Comparison of ENCODE assay signal across 12 cellular contexts in genomic region chr9:76873056-76873792, GRCh38. TPM values are rescaled to one million over a fixed set of nuclear protein-coding genes. Genes with fewer than 3 reads are reported as not detected.
DNase-seq lines count a peak whose midpoint lies in the region; ATAC-seq and TF ChIP-seq lines count a peak whose summit lies in the region.
"Had no signal": no experiment of that assay in that cellular context is flagged by ENCODE, and none has a peak within 500 bp of the region (broad histone marks: within the 10 kb centered on the region; RNA-seq: fewer than 3 reads in every experiment).

No MANE protein-coding gene starts in this region.

- H2BK120ac ChIP-seq in mesenchymal stem cell (ENCODE audit: low read depth, low read length), result no peak overlapping the region

- H3K4me3 ChIP-seq in choroid plexus epithelial cell (ENCODE audit: low read depth, low read length) (no peak overlapping the region), mesenchymal stem cell (ENCODE audit: insufficient read depth in 1 of 2, low read depth in 1 of 2, low read length in 2 of 2) (peak overlapping the region in 1 of 2 experiments; percentile 60), tibial artery (no peak overlapping the region)

- H3K27me3 ChIP-seq in mesenchymal stem cell (ENCODE audit: control insufficient read depth in 1 of 2, insufficient read depth in 1 of 2, low read length in 2 of 2), result no peaks in the 10 kb centered on the region
- no peaks in the 10 kb centered on the region for H3K27me3 ChIP-seq in tibial artery

- no peak overlapping the region for H3K23ac ChIP-seq in mesenchymal stem cell (ENCODE audit: low read length in 2 of 2)

- H3K79me1 ChIP-seq in mesenchymal stem cell (replicated peaks; ENCODE audit: low read length, poor library complexity, severe bottlenecking), result no peaks in the 10 kb centered on the region

- TF ChIP-seq CTCF in choroid plexus epithelial cell (conservative IDR thresholded peaks at IDR 0.05; ENCODE audit: low read depth, low read length), result no peak
- no peak for TF ChIP-seq CTCF in tibial artery (IDR thresholded peaks at IDR 0.05)

- H3K4ac ChIP-seq in mesenchymal stem cell (ENCODE audit: low read depth in 1 of 2, low read length in 2 of 2), result no peak overlapping the region

- H3K14ac ChIP-seq in mesenchymal stem cell (ENCODE audit: low read length in 2 of 2), result no peak overlapping the region

- H3K9me3 ChIP-seq in mesenchymal stem cell (ENCODE audit: control insufficient read depth, low read length), result no peaks in the 10 kb centered on the region
- H3K9me3 ChIP-seq in tibial artery, result no peaks in the 10 kb centered on the region

- H2BK12ac ChIP-seq in mesenchymal stem cell (ENCODE audit: low read length in 2 of 2), result no peak overlapping the region

- H3K4me1 ChIP-seq in mesenchymal stem cell (ENCODE audit: control insufficient read depth, insufficient read depth, low read depth, low read length), result peaks cover 3% of the 10 kb centered on the region
- peaks cover 0 to 96% (median 59%) of the 10 kb centered on the region in 4 donors for H3K4me1 ChIP-seq in tibial artery

- no peak overlapping the region for H2BK15ac ChIP-seq in mesenchymal stem cell (ENCODE audit: low read depth, poor library complexity, severe bottlenecking)

- WGBS in mesenchymal stem cell, result 36% methylated on average over 11 of the region's 13 CpGs

- no peak for ATAC-seq in HG02852 (IDR thresholded peaks at IDR 0.05; ENCODE audit: unreplicated experiment)
- no peak for ATAC-seq in GM18873 (IDR thresholded peaks at IDR 0.05; ENCODE audit: low FRiP score, unreplicated experiment)

- peak overlapping the region; percentile 83 for H3K9ac ChIP-seq in mesenchymal stem cell (ENCODE audit: low read length)

- no peaks in the 10 kb centered on the region for H3K36me3 ChIP-seq in mesenchymal stem cell (ENCODE audit: control insufficient read depth in 1 of 2, insufficient read depth in 2 of 2, low read depth in 1 of 2, low read length in 2 of 2)
- H3K36me3 ChIP-seq in tibial artery, result no peaks in the 10 kb centered on the region

- H4K8ac ChIP-seq in mesenchymal stem cell (ENCODE audit: low read length), result no peak overlapping the region

- no peak overlapping the region for H2BK5ac ChIP-seq in mesenchymal stem cell (ENCODE audit: low read depth, low read length, poor library complexity, severe bottlenecking)

- no peak overlapping the region for H3K4me2 ChIP-seq in mesenchymal stem cell (ENCODE audit: low read length, poor library complexity, severe bottlenecking)

- no peak overlapping the region for H2AFZ ChIP-seq in mesenchymal stem cell (ENCODE audit: low read depth, low read length)

- intact Hi-C loops in tibial artery (cut with DNase I; ENCODE audit: low total_unique reads), result no loop called here

- H3K18ac ChIP-seq in mesenchymal stem cell (ENCODE audit: low read depth in 1 of 2, low read length in 2 of 2), result no peak overlapping the region

- H4K91ac ChIP-seq in mesenchymal stem cell (ENCODE audit: low read length), result no peak overlapping the region

- H3K27ac ChIP-seq in mesenchymal stem cell (ENCODE audit: low read length, poor library complexity, severe bottlenecking) (no peak overlapping the region), tibial artery (peak overlapping the region; percentile 84 to 91)
- H3K27ac ChIP-seq: 22Rv1 had no signal

- DNase-seq in NCI-H146 (lab: John Stamatoyannopoulos, UW) (peak; percentile 36), NCI-H146 treated with DMSO at 0.1 percent for 48 hours (lab: John Stamatoyannopoulos, UW; ENCODE audit: unreplicated experiment) (no peak), choroid plexus epithelial cell (ENCODE audit: low read depth) (peak; percentile 26), mesenchymal stem cell (no peak), tibial artery (peak; percentile 48 to 71), GOT3 (lab: John Stamatoyannopoulos, UW) (no peak)
- DNase-seq: NCI-H524 treated with DMSO at 0.1 percent for 48 hours; stimulated activated naive CD4-positive, alpha-beta T cell treated with Interleukin-2 at 50 U/mL for 16 hours; T-helper 9 cell had no signal

- H2AK5ac ChIP-seq in mesenchymal stem cell (ENCODE audit: low read length, severe bottlenecking), result no peak overlapping the region

RNA-seq across cellular contexts. Expression of gene PRUNE2, which starts 32.7 kb away (rescaled TPM):
- polyA plus RNA-seq in mesenchymal stem cell (2013, experiment 1 of 2), result 0.72 TPM
- polyA plus RNA-seq in mesenchymal stem cell (2013, experiment 2 of 2), result 0.73 TPM

Comparison
In these comparisons a context has a peak if more than half of its experiments do, and no peak if none do; other contexts are left out.
1. DNase-seq: peak in NCI-H146 (single experiment), choroid plexus epithelial cell (single experiment) and tibial artery (2 of 2); none in NCI-H146 treated with DMSO at 0.1 percent for 48 hours (single experiment), mesenchymal stem cell (single experiment) and GOT3 (single experiment).